In the genomic region with DNA sequence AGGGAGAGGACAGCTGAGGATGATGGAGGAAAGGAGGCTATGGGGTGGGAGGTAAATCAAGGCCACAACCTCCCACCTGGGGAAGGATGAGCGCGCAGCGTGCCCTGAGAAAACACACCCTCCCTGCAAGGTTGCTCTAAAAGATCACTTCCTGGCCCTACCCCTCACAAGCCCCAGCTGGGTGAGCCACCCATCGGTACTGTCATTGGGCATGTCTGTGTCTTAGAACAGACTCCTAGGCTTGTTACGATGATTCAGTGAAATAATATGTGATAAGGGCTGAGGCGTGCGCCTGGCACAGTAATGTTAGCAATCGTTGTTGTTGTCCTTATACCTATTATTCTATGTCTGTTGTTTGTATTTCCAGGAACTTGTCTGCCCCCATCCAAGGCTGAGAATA, we compare ENCODE assay signal across 9 cellular contexts.
A peak's percentile ranks its signal among the peaks of the same experiment; 100 is the strongest.
DNase-seq lines count a peak whose midpoint lies in the region; ATAC-seq and TF ChIP-seq lines count a peak whose summit lies in the region.
"Had no signal": no experiment of that assay in that cellular context is flagged by ENCODE, and none has a peak within 500 bp of the region (broad histone marks: within the 10 kb centered on the region; RNA-seq: fewer than 3 reads in every experiment).

No MANE protein-coding gene starts in this region.

- H3K4me1 Mint-ChIP-seq in CD4-positive, CD25-positive, alpha-beta regulatory T cell = peaks cover 0 to 28% (median 4%) of the 10 kb centered on the region in 4 donors
- H3K4me1 Mint-ChIP-seq in brain = peaks cover 84% of the 10 kb centered on the region
- peaks cover 75% of the 10 kb centered on the region for H3K4me1 Mint-ChIP-seq in nephron progenitor cell

- no peak overlapping the region for H3K27ac ChIP-seq in CD4-positive, CD25-positive, alpha-beta regulatory T cell (ENCODE audit: insufficient read depth, low read length, poor library complexity, severe bottlenecking)
- no peak overlapping the region for H3K27ac ChIP-seq in Karpas-422 (ENCODE audit: low read length)
- H3K27ac ChIP-seq: SK-N-MC had no signal

- H3K4me1 ChIP-seq in CD4-positive, CD25-positive, alpha-beta regulatory T cell (ENCODE audit: control insufficient read depth, insufficient read depth, low read length, poor library complexity, severe bottlenecking) = peaks cover 5% of the 10 kb centered on the region
- H3K4me1 ChIP-seq in Karpas-422 (ENCODE audit: low read length) = no peaks in the 10 kb centered on the region

- no peaks in the 10 kb centered on the region for H3K27me3 ChIP-seq in CD4-positive, CD25-positive, alpha-beta regulatory T cell (ENCODE audit: control insufficient read depth, insufficient read depth, low read length)
- H3K27me3 ChIP-seq in Karpas-422 (ENCODE audit: low read length) = no peaks in the 10 kb centered on the region

- no peaks in the 10 kb centered on the region for H3K36me3 ChIP-seq in CD4-positive, CD25-positive, alpha-beta regulatory T cell (ENCODE audit: control insufficient read depth, insufficient read depth, low read length)
- H3K36me3 ChIP-seq in Karpas-422 (ENCODE audit: insufficient read depth, low read length) = no peaks in the 10 kb centered on the region

- ATAC-seq in CD4-positive, CD25-positive, alpha-beta regulatory T cell (ENCODE audit: low read depth in 2 of 2) = peak; percentile 76
- ATAC-seq in GM21367 (IDR thresholded peaks at IDR 0.05; ENCODE audit: unreplicated experiment) = no peak

- H3K9me2 ChIP-seq in Karpas-422 (replicated peaks; ENCODE audit: insufficient read depth, low read length) = no peaks in the 10 kb centered on the region

- H3K27me3 Mint-ChIP-seq in CD4-positive, CD25-positive, alpha-beta regulatory T cell = peaks cover 5% of the 10 kb centered on the region
- H3K27me3 Mint-ChIP-seq in brain (peaks cover 6% of the 10 kb centered on the region), nephron progenitor cell (ENCODE audit: low read depth, poor library complexity) (peaks cover 10% of the 10 kb centered on the region)

- TF ChIP-seq CTCF in brain (conservative IDR thresholded peaks at IDR 0.05) = no peak
- TF ChIP-seq CTCF in nephron progenitor cell (IDR thresholded peaks at IDR 0.05) = no peak

- no peaks in the 10 kb centered on the region for H4K20me1 ChIP-seq in Karpas-422 (ENCODE audit: insufficient read depth, low read depth, low read length)

- peak in 1 of 3 donors; percentile 54 for DNase-seq in CD4-positive, CD25-positive, alpha-beta regulatory T cell
- DNase-seq in NCI-H226 (peak; percentile 92), nephron progenitor cell (no peak), NCI-H774 (lab: John Stamatoyannopoulos, UW) (no peak), Karpas-422 (no peak), germinal center (ENCODE audit: low spot score) (no peak)

- H3K4me2 ChIP-seq in Karpas-422 (ENCODE audit: low read depth, low read length, poor library complexity, severe bottlenecking) = no peak overlapping the region

- H3K79me2 ChIP-seq in Karpas-422 (ENCODE audit: low read length) = no peaks in the 10 kb centered on the region

- H2AFZ ChIP-seq in Karpas-422 (ENCODE audit: low read length) = no peak overlapping the region

- H3K9ac ChIP-seq in Karpas-422 (ENCODE audit: low read length) = no peak overlapping the region

- no peaks in the 10 kb centered on the region for H3K9me3 Mint-ChIP-seq in CD4-positive, CD25-positive, alpha-beta regulatory T cell
- H3K9me3 Mint-ChIP-seq in brain (peaks cover 0 to 12% (median 0%) of the 10 kb centered on the region in 5 experiments), nephron progenitor cell (no peaks in the 10 kb centered on the region)

- H3K36me3 Mint-ChIP-seq in CD4-positive, CD25-positive, alpha-beta regulatory T cell = no peaks in the 10 kb centered on the region
- H3K36me3 Mint-ChIP-seq in brain (no peaks in the 10 kb centered on the region), nephron progenitor cell (ENCODE audit: low read depth) (no peaks in the 10 kb centered on the region)

- no peak overlapping the region for H3K4me3 ChIP-seq in CD4-positive, CD25-positive, alpha-beta regulatory T cell (ENCODE audit: low read depth, low read length)
- H3K4me3 ChIP-seq in Karpas-422 (ENCODE audit: low read length) = no peak overlapping the region
- H3K4me3 ChIP-seq: SK-N-MC had no signal

- no peak overlapping the region for H3K4me3 Mint-ChIP-seq in CD4-positive, CD25-positive, alpha-beta regulatory T cell
- no peak overlapping the region for H3K4me3 Mint-ChIP-seq in brain
- no peak overlapping the region for H3K4me3 Mint-ChIP-seq in nephron progenitor cell

- H3K9me3 ChIP-seq in CD4-positive, CD25-positive, alpha-beta regulatory T cell (ENCODE audit: control insufficient read depth in 2 of 2, low read length in 2 of 2) = no peaks in the 10 kb centered on the region
- no peaks in the 10 kb centered on the region for H3K9me3 ChIP-seq in Karpas-422 (ENCODE audit: low read length)

- H3K27ac Mint-ChIP-seq in CD4-positive, CD25-positive, alpha-beta regulatory T cell = peak overlapping the region in 1 of 3 donors; percentile 42
- H3K27ac Mint-ChIP-seq in brain = peak overlapping the region in 4 of 5 experiments; percentile 42 to 58 (median 47)
- H3K27ac Mint-ChIP-seq in nephron progenitor cell = peak overlapping the region; percentile 56
